ENCODE assay signal across 10 cellular contexts in genomic region chrY:12663845-12664244, GRCh38. TPM values are rescaled to one million over a fixed set of nuclear protein-coding genes. Genes with fewer than 3 reads are reported as not detected.
DNase-seq lines count a peak whose midpoint lies in the region; TF ChIP-seq lines count a peak whose summit lies in the region.
"Not testable (repeated sequence)": the region's sequence is repeated elsewhere in the genome, so short reads cannot be mapped to it uniquely, and the experiment has no call there.
"Had no signal": no experiment of that assay in that cellular context is flagged by ENCODE, and none has a peak within 500 bp of the region (broad histone marks: within the 10 kb centered on the region; RNA-seq: fewer than 3 reads in every experiment).

No MANE protein-coding gene starts in this region.

- H3K4me3 ChIP-seq in BJ (ENCODE audit: low read depth, low read length) (peak overlapping the region; percentile 74), endocrine pancreas (ENCODE audit: control insufficient read depth, insufficient read depth, low read length) (peak overlapping the region; percentile 90), iPS DF 6.9 (ENCODE audit: low read length) (peak overlapping the region; percentile 36; the same call in 1 of the 2 replicates), neural cell (ENCODE audit: low read length) (peak overlapping the region; percentile 82), tibial artery (peak overlapping the region; percentile 64 to 73)

- peak overlapping the region; percentile 41 for H3K9ac ChIP-seq in endocrine pancreas (ENCODE audit: control insufficient read depth, insufficient read depth, low read length)
- not testable (repeated sequence) for H3K9ac ChIP-seq in neural cell (ENCODE audit: low read length)

- not testable (repeated sequence) for H3K9me3 Mint-ChIP-seq in activated CD4-positive, alpha-beta T cell treated with anti-CD3 and anti-CD28 coated beads, Interleukin-2, amount 10 ng/mL, durations not matched to agents 24 days and 14 days; activated naive CD4-positive, alpha-beta T cell treated with anti-CD3 and anti-CD28 coated beads, Interleukin-2, amount 50 U/mL, for 24 hours

- TF ChIP-seq CTCF in BJ (IDR thresholded peaks at IDR 0.05; ENCODE audit: insufficient read depth, low read depth, low read length); neural cell (IDR thresholded peaks at IDR 0.05; ENCODE audit: poor library complexity, severe bottlenecking); tibial artery (IDR thresholded peaks at IDR 0.05): not testable (repeated sequence)

- not testable (repeated sequence) for H3K4me2 ChIP-seq in neural cell (ENCODE audit: low read length)

- H3K4me3 Mint-ChIP-seq in activated CD4-positive, alpha-beta T cell treated with anti-CD3 and anti-CD28 coated beads, Interleukin-2, amount 10 ng/mL, durations not matched to agents 24 days and 14 days: peak overlapping the region; percentile 80
- H3K4me3 Mint-ChIP-seq in activated naive CD4-positive, alpha-beta T cell treated with anti-CD3 and anti-CD28 coated beads, Interleukin-2, amount 50 U/mL, for 24 hours: peak overlapping the region; percentile 98

- not testable (repeated sequence) for H3K4me1 ChIP-seq in endocrine pancreas (ENCODE audit: control insufficient read depth, insufficient read depth, low read length); iPS DF 6.9 (ENCODE audit: control insufficient read depth, insufficient read depth, low read length)
- H3K4me1 ChIP-seq in tibial artery: peaks cover 0 to 12% (median 0%) of the 10 kb centered on the region in 4 donors

- not testable (repeated sequence) for TF ChIP-seq EP300 in neural cell (conservative IDR thresholded peaks at IDR 0.05; ENCODE audit: poor library complexity, severe bottlenecking)

- peaks cover 13% of the 10 kb centered on the region for H3K4me1 Mint-ChIP-seq in activated CD4-positive, alpha-beta T cell treated with anti-CD3 and anti-CD28 coated beads, Interleukin-2, amount 10 ng/mL, durations not matched to agents 24 days and 14 days
- peaks cover 43% of the 10 kb centered on the region for H3K4me1 Mint-ChIP-seq in activated naive CD4-positive, alpha-beta T cell treated with anti-CD3 and anti-CD28 coated beads, Interleukin-2, amount 50 U/mL, for 24 hours

- CTCF ChIA-PET in BJ (lab: Yijun Ruan, JAX): not testable (repeated sequence)

- POLR2A ChIA-PET in BJ (lab: Charles Lee): not testable (repeated sequence)

- peaks cover 22% of the 10 kb centered on the region for H3K36me3 Mint-ChIP-seq in activated CD4-positive, alpha-beta T cell treated with anti-CD3 and anti-CD28 coated beads, Interleukin-2, amount 10 ng/mL, durations not matched to agents 24 days and 14 days (ENCODE audit: low read depth)
- not testable (repeated sequence) for H3K36me3 Mint-ChIP-seq in activated naive CD4-positive, alpha-beta T cell treated with anti-CD3 and anti-CD28 coated beads, Interleukin-2, amount 50 U/mL, for 24 hours

- no CpG with 5 or more reads among the region's 20 CpGs for WGBS in iPS DF 6.9 (ENCODE audit: insufficient coverage, insufficient read length)

- not testable (repeated sequence) for H3K27me3 ChIP-seq in BJ (ENCODE audit: control insufficient read depth, insufficient read depth, low read length); endocrine pancreas (ENCODE audit: control insufficient read depth, insufficient read depth, low read length); iPS DF 6.9 (ENCODE audit: control insufficient read depth, insufficient read depth, low read length); neural cell (ENCODE audit: insufficient read depth, low read depth, low read length); tibial artery

- not testable (repeated sequence) for H3K27me3 Mint-ChIP-seq in activated CD4-positive, alpha-beta T cell treated with anti-CD3 and anti-CD28 coated beads, Interleukin-2, amount 10 ng/mL, durations not matched to agents 24 days and 14 days; activated naive CD4-positive, alpha-beta T cell treated with anti-CD3 and anti-CD28 coated beads, Interleukin-2, amount 50 U/mL, for 24 hours

- peak overlapping the region; percentile 69 for H3K27ac Mint-ChIP-seq in activated CD4-positive, alpha-beta T cell treated with anti-CD3 and anti-CD28 coated beads, Interleukin-2, amount 10 ng/mL, durations not matched to agents 24 days and 14 days
- H3K27ac Mint-ChIP-seq in activated naive CD4-positive, alpha-beta T cell treated with anti-CD3 and anti-CD28 coated beads, Interleukin-2, amount 50 U/mL, for 24 hours: peak overlapping the region; percentile 96

- intact Hi-C loops in activated CD4-positive, alpha-beta T cell treated with anti-CD3 and anti-CD28 coated beads, Interleukin-2, amount 10 ng/mL, durations not matched to agents 24 days and 14 days (cut with micrococcal nuclease): loop anchor here (1.0 to 10.0 kb wide), 5 partner anchors 71 to 813 kb away; no protein-coding TSS in a partner anchor
- intact Hi-C loops in tibial artery (cut with DNase I; ENCODE audit: low total_unique reads): not testable (repeated sequence)

- not testable (repeated sequence) for H2AFZ ChIP-seq in neural cell (ENCODE audit: low read depth, low read length)

- not testable (repeated sequence) for H3K9me2 ChIP-seq in neural cell (ENCODE audit: insufficient read depth, low read length)

- H3F3A ChIP-seq in neural cell (ENCODE audit: insufficient read depth, low read length, poor library complexity, severe bottlenecking): not testable (repeated sequence)

- H3K9me3 ChIP-seq in KOPT-K1 (ENCODE audit: insufficient read depth, low read length, poor library complexity, severe bottlenecking); endocrine pancreas (ENCODE audit: control insufficient read depth, low read length); iPS DF 6.9 (ENCODE audit: control insufficient read depth, insufficient read depth, low read length); neural cell (ENCODE audit: low read length); tibial artery: not testable (repeated sequence)

- not testable (repeated sequence) for H4K20me1 ChIP-seq in neural cell (ENCODE audit: insufficient read depth)

- not testable (repeated sequence) for H3K36me3 ChIP-seq in BJ (ENCODE audit: control insufficient read depth, insufficient read depth, low read length); endocrine pancreas (ENCODE audit: control insufficient read depth, insufficient read depth, low read length); iPS DF 6.9 (ENCODE audit: control insufficient read depth, insufficient read depth, low read length); neural cell (ENCODE audit: insufficient read depth, low read length); tibial artery
- peaks cover 50% of the 10 kb centered on the region for H3K36me3 ChIP-seq in KOPT-K1 (ENCODE audit: insufficient read depth, low read length)

- DNase-seq in BJ (ENCODE audit: low read depth); iPS DF 6.9 (ENCODE audit: low read depth, low spot score); tibial artery: not testable (repeated sequence)
- peak; percentile 61 for DNase-seq in activated CD4-positive, alpha-beta T cell treated with anti-CD3 and anti-CD28 coated beads, Interleukin-2, amount 10 ng/mL, durations not matched to agents 24 days and 14 days

- not testable (repeated sequence) for TF ChIP-seq RAD21 in neural cell (conservative IDR thresholded peaks at IDR 0.05)

- H3K79me2 ChIP-seq in neural cell (replicated peaks; ENCODE audit: insufficient read depth, low read length): peaks cover 40% of the 10 kb centered on the region

- peak overlapping the region; percentile 91 for H3K27ac ChIP-seq in KOPT-K1 (ENCODE audit: low read depth, low read length, poor library complexity, severe bottlenecking)
- H3K27ac ChIP-seq in iPS DF 6.9 (ENCODE audit: low read length): not testable (repeated sequence)
- peak overlapping the region; percentile 95 for H3K27ac ChIP-seq in neural cell (ENCODE audit: low read length)
- peak overlapping the region; percentile 83 to 85 for H3K27ac ChIP-seq in tibial artery

RNA-seq across cellular contexts. Expression of gene USP9Y, which starts 37.2 kb away (rescaled TPM):
- polyA plus RNA-seq in BJ (2011; rRNA removed): 20.9 and 34.5 TPM in 2 replicates
- polyA minus RNA-seq in BJ (2011; rRNA and poly(A)+ RNA removed): 22.7 and 29.1 TPM in 2 replicates
- 10.3 and 13.3 TPM in 2 replicates for total RNA-seq in activated CD4-positive, alpha-beta T cell treated with anti-CD3 and anti-CD28 coated beads, Interleukin-2, amount 10 ng/mL, durations not matched to agents 24 days and 14 days
- polyA plus RNA-seq in neural cell: 160 and 164 TPM in 2 replicates
- polyA minus RNA-seq in neural cell: 122 and 138 TPM in 2 replicates
- polyA plus RNA-seq: immature natural killer cell, SK-N-SH had no signal

Comparison
In these comparisons a context has a peak if more than half of its experiments do, and no peak if none do; other contexts are left out.
1. H3K4me3 ChIP-seq: peak in every context shown above with its lines; median percentile 90 in endocrine pancreas; 82 in neural cell; 74 in BJ; 68 in tibial artery; 36 in iPS DF 6.9.